Comparison of ENCODE assay signal across 28 cellular contexts in genomic region chr7:52431082-52431815, GRCh38.
"Had no signal": no experiment of that assay in that cellular context is flagged by ENCODE, and none has a peak within 500 bp of the region (broad histone marks: within the 10 kb centered on the region; RNA-seq: fewer than 3 reads in every experiment).

No MANE protein-coding gene starts in this region.

- H3K4me3 ChIP-seq: heart right ventricle, lower lobe of right lung, sigmoid colon, spleen, stomach, thoracic aorta, tibial artery, uterus had no signal

- H3K4me3 Mint-ChIP-seq: naive thymus-derived CD8-positive, alpha-beta T cell; nephron; neural crest cell; stimulated activated effector memory CD8-positive, alpha-beta T cell treated with anti-CD3 and anti-CD28 coated beads, Interleukin-12 subunit alpha, Interleukin-12 subunit beta, amount 100 ng/mL, for 72 hours had no signal

- H3K27me3 Mint-ChIP-seq: naive thymus-derived CD8-positive, alpha-beta T cell; progenitor cell of endocrine pancreas had no signal

- H3K27me3 ChIP-seq: heart right ventricle, neutrophil, sigmoid colon, spleen, stomach, tibial artery, uterus had no signal

- H3K4me1 ChIP-seq: heart right ventricle, lower lobe of right lung, parathyroid adenoma, sigmoid colon, spleen, stomach, tibial artery, uterus had no signal

- H3K4me1 Mint-ChIP-seq: naive thymus-derived CD8-positive, alpha-beta T cell; nephron; stimulated activated effector memory CD8-positive, alpha-beta T cell treated with anti-CD3 and anti-CD28 coated beads, Interleukin-12 subunit alpha, Interleukin-12 subunit beta, amount 100 ng/mL, for 72 hours had no signal

- H3K36me3 ChIP-seq: heart right ventricle, lower lobe of right lung, neutrophil, sigmoid colon, spleen, stomach, thoracic aorta, tibial artery, uterus had no signal

- H3K36me3 Mint-ChIP-seq: stimulated activated effector memory CD8-positive, alpha-beta T cell treated with anti-CD3 and anti-CD28 coated beads, Interleukin-12 subunit alpha, Interleukin-12 subunit beta, amount 100 ng/mL, for 72 hours had no signal

- DNase-seq: heart right ventricle; hippocampal formation; left ventricle myocardium superior; lower lobe of right lung; mammary epithelial cell; mesenchymal stem cell; naive thymus-derived CD8-positive, alpha-beta T cell; occipital lobe; retina; sigmoid colon; small intestine; spleen; stimulated activated CD4-positive, alpha-beta T cell treated with anti-CD3 and anti-CD28 coated beads, Interleukin-4, amount 100 ng/mL, for 24 hours; stimulated activated naive CD4-positive, alpha-beta T cell; stomach; tibial artery; trophoblast cell; uterus had no signal

- H2AFZ ChIP-seq: parathyroid adenoma had no signal

- H3K27ac ChIP-seq: heart right ventricle, lower lobe of right lung, neutrophil, parathyroid adenoma, sigmoid colon, spleen, stomach, thoracic aorta, tibial artery, uterus had no signal

- H3K79me2 ChIP-seq: parathyroid adenoma had no signal

- H3K9ac ChIP-seq: parathyroid adenoma had no signal

- FAIRE-seq: keratinocyte, small intestine had no signal

- H3K9me3 ChIP-seq: neutrophil, sigmoid colon, thoracic aorta, tibial artery, uterus had no signal

- H3K27ac Mint-ChIP-seq: nephron; progenitor cell of endocrine pancreas; stimulated activated effector memory CD8-positive, alpha-beta T cell treated with anti-CD3 and anti-CD28 coated beads, Interleukin-12 subunit alpha, Interleukin-12 subunit beta, amount 100 ng/mL, for 72 hours had no signal

- ATAC-seq: heart right ventricle; left lobe of liver; left ventricle myocardium superior; naive thymus-derived CD8-positive, alpha-beta T cell; right cardiac atrium; stimulated activated effector memory CD8-positive, alpha-beta T cell treated with anti-CD3 and anti-CD28 coated beads, Interleukin-12 subunit alpha, Interleukin-12 subunit beta, amount 100 ng/mL, for 72 hours had no signal
